ENCODE assay signal across 33 cellular contexts in the genomic region with DNA sequence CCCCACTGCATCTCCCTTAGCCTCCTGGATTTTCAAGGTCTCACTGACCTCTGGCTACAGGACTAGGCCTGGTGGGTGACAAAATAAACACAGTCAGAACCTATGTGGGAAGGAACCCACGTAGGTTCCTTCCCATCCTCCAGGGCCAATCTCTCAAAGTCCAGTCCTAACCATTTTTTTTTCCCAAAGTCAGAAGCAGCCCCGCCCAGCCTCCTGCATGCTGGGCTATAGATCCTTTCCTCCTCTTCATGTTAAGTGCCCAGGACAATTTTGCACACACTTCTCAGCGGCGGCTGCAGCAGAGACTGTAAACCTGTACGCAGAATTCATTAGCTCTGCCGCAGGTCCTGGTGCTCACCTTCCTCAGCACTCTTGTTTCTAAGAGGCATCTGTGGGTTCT.
"Had no signal": no experiment of that assay in that cellular context is flagged by ENCODE, and none has a peak within 500 bp of the region (broad histone marks: within the 10 kb centered on the region; RNA-seq: fewer than 3 reads in every experiment).

No MANE protein-coding gene starts in this region.

- DNase-seq: activated B cell treated with CpG ODN at 0.5 μM for 24 hours; activated CD4-positive, alpha-beta memory T cell treated with anti-CD3 and anti-CD28 coated beads, Interleukin-2, amount 10 ng/mL, durations not matched to agents 7 days and 5 days; activated CD4-positive, alpha-beta T cell treated with anti-CD3 and anti-CD28 coated beads for 36 hours; activated CD4-positive, alpha-beta T cell treated with anti-CD3 and anti-CD28 coated beads, Interleukin-2, amount 10 ng/mL, durations not matched to agents 7 days and 5 days; activated CD4-positive, alpha-beta T cell treated with anti-CD3 and anti-CD28 coated beads, Interleukin-2, amount 50 U/mL, for 4 hours; activated CD8-positive, alpha-beta memory T cell treated with anti-CD3 and anti-CD28 coated beads, Interleukin-2, amount 50 U/mL, for 48 hours; activated effector memory CD4-positive, alpha-beta T cell treated with Interleukin-2 at 50 U/mL for 16 hours; activated gamma-delta T cell treated with Interleukin-2 at 50 U/mL for 16 hours; activated naive CD4-positive, alpha-beta T cell treated with anti-CD3 and anti-CD28 coated beads for 36 hours; activated naive CD8-positive, alpha-beta T cell treated with anti-CD3 and anti-CD28 coated beads for 36 hours; activated naive CD8-positive, alpha-beta T cell treated with anti-CD3 and anti-CD28 coated beads, Interleukin-2, amount 50 U/mL, for 24 hours; activated T-cell treated with anti-CD3 and anti-CD28 coated beads for 4 hours; activated T-cell treated with anti-CD3 and anti-CD28 coated beads, Interleukin-2, amount 50 U/mL, for 24 hours; activated T-cell treated with anti-CD3 and anti-CD28 coated beads, Interleukin-2, amount 50 U/mL, for 72 hours; adrenal gland; amygdala; aorta; body of pancreas; caudate nucleus; cortex of kidney; dermis blood vessel endothelial cell; effector CD4-positive, alpha-beta T cell; esophagus squamous epithelium; foreskin melanocyte; heart right ventricle; T-helper 1 cell; T-helper 17 cell; T1000; WERI-Rb-1 had no signal

- H3K4me3 Mint-ChIP-seq: activated B cell treated with CpG ODN at 0.5 μM for 24 hours; activated CD4-positive, alpha-beta memory T cell treated with anti-CD3 and anti-CD28 coated beads, Interleukin-2, amount 10 ng/mL, durations not matched to agents 7 days and 5 days; activated CD4-positive, alpha-beta T cell treated with anti-CD3 and anti-CD28 coated beads for 36 hours; activated CD4-positive, alpha-beta T cell treated with anti-CD3 and anti-CD28 coated beads, Interleukin-2, amount 10 ng/mL, durations not matched to agents 7 days and 5 days; activated naive CD4-positive, alpha-beta T cell treated with anti-CD3 and anti-CD28 coated beads for 36 hours; activated naive CD4-positive, alpha-beta T cell treated with anti-CD3 and anti-CD28 coated beads, Interleukin-2, amount 50 U/mL, for 24 hours; activated naive CD8-positive, alpha-beta T cell treated with anti-CD3 and anti-CD28 coated beads for 36 hours; activated naive CD8-positive, alpha-beta T cell treated with anti-CD3 and anti-CD28 coated beads, Interleukin-2, amount 50 U/mL, for 24 hours; activated T-cell treated with anti-CD3 and anti-CD28 coated beads, Interleukin-2, amount 50 U/mL, for 24 hours; activated T-cell treated with anti-CD3 and anti-CD28 coated beads, Interleukin-2, amount 50 U/mL, for 72 hours; T-helper 17 cell; T-helper 2 cell treated with Interferon-gamma antibody and Interleukin-4, amounts not matched to agents 5 μg/mL and 100 μg/mL, for 36 hours had no signal

- H3K36me3 Mint-ChIP-seq: activated naive CD4-positive, alpha-beta T cell treated with anti-CD3 and anti-CD28 coated beads, Interleukin-2, amount 50 U/mL, for 24 hours; activated naive CD8-positive, alpha-beta T cell treated with anti-CD3 and anti-CD28 coated beads for 36 hours had no signal

- H3K4me1 Mint-ChIP-seq: activated B cell treated with CpG ODN at 0.5 μM for 24 hours; activated CD4-positive, alpha-beta memory T cell treated with anti-CD3 and anti-CD28 coated beads, Interleukin-2, amount 10 ng/mL, durations not matched to agents 7 days and 5 days; activated CD4-positive, alpha-beta T cell treated with anti-CD3 and anti-CD28 coated beads for 36 hours; activated CD4-positive, alpha-beta T cell treated with anti-CD3 and anti-CD28 coated beads, Interleukin-2, amount 10 ng/mL, durations not matched to agents 7 days and 5 days; activated naive CD4-positive, alpha-beta T cell treated with anti-CD3 and anti-CD28 coated beads, Interleukin-2, amount 50 U/mL, for 24 hours; activated naive CD8-positive, alpha-beta T cell treated with anti-CD3 and anti-CD28 coated beads for 36 hours; activated naive CD8-positive, alpha-beta T cell treated with anti-CD3 and anti-CD28 coated beads, Interleukin-2, amount 50 U/mL, for 24 hours; T-helper 17 cell had no signal

- H3K9me3 Mint-ChIP-seq: activated CD4-positive, alpha-beta memory T cell treated with anti-CD3 and anti-CD28 coated beads, Interleukin-2, amount 10 ng/mL, durations not matched to agents 7 days and 5 days; activated CD4-positive, alpha-beta T cell treated with anti-CD3 and anti-CD28 coated beads, Interleukin-2, amount 10 ng/mL, durations not matched to agents 7 days and 5 days; activated naive CD4-positive, alpha-beta T cell treated with anti-CD3 and anti-CD28 coated beads for 36 hours; activated naive CD4-positive, alpha-beta T cell treated with anti-CD3 and anti-CD28 coated beads, Interleukin-2, amount 50 U/mL, for 24 hours; activated naive CD8-positive, alpha-beta T cell treated with anti-CD3 and anti-CD28 coated beads for 36 hours; activated naive CD8-positive, alpha-beta T cell treated with anti-CD3 and anti-CD28 coated beads, Interleukin-2, amount 50 U/mL, for 24 hours; activated T-cell treated with anti-CD3 and anti-CD28 coated beads, Interleukin-2, amount 50 U/mL, for 24 hours; activated T-cell treated with anti-CD3 and anti-CD28 coated beads, Interleukin-2, amount 50 U/mL, for 72 hours; T-helper 2 cell treated with Interferon-gamma antibody and Interleukin-4, amounts not matched to agents 5 μg/mL and 100 μg/mL, for 36 hours had no signal

- H3K27ac Mint-ChIP-seq: activated B cell treated with CpG ODN at 0.5 μM for 24 hours; activated CD4-positive, alpha-beta memory T cell treated with anti-CD3 and anti-CD28 coated beads, Interleukin-2, amount 10 ng/mL, durations not matched to agents 7 days and 5 days; activated CD4-positive, alpha-beta T cell treated with anti-CD3 and anti-CD28 coated beads for 36 hours; activated CD4-positive, alpha-beta T cell treated with anti-CD3 and anti-CD28 coated beads, Interleukin-2, amount 10 ng/mL, durations not matched to agents 7 days and 5 days; activated naive CD4-positive, alpha-beta T cell treated with anti-CD3 and anti-CD28 coated beads for 36 hours; activated naive CD4-positive, alpha-beta T cell treated with anti-CD3 and anti-CD28 coated beads, Interleukin-2, amount 50 U/mL, for 24 hours; activated naive CD8-positive, alpha-beta T cell treated with anti-CD3 and anti-CD28 coated beads for 36 hours; activated naive CD8-positive, alpha-beta T cell treated with anti-CD3 and anti-CD28 coated beads, Interleukin-2, amount 50 U/mL, for 24 hours; activated T-cell treated with anti-CD3 and anti-CD28 coated beads, Interleukin-2, amount 50 U/mL, for 24 hours; activated T-cell treated with anti-CD3 and anti-CD28 coated beads, Interleukin-2, amount 50 U/mL, for 72 hours; T-helper 17 cell; T-helper 2 cell treated with Interferon-gamma antibody and Interleukin-4, amounts not matched to agents 5 μg/mL and 100 μg/mL, for 36 hours had no signal

- H3K27me3 Mint-ChIP-seq: activated B cell treated with CpG ODN at 0.5 μM for 24 hours; activated CD4-positive, alpha-beta memory T cell treated with anti-CD3 and anti-CD28 coated beads, Interleukin-2, amount 10 ng/mL, durations not matched to agents 7 days and 5 days; activated CD4-positive, alpha-beta T cell treated with anti-CD3 and anti-CD28 coated beads for 36 hours; activated CD4-positive, alpha-beta T cell treated with anti-CD3 and anti-CD28 coated beads, Interleukin-2, amount 10 ng/mL, durations not matched to agents 7 days and 5 days; activated naive CD8-positive, alpha-beta T cell treated with anti-CD3 and anti-CD28 coated beads, Interleukin-2, amount 50 U/mL, for 24 hours had no signal

- ATAC-seq: activated CD4-positive, alpha-beta T cell treated with anti-CD3 and anti-CD28 coated beads for 36 hours; activated CD4-positive, CD25-positive, alpha-beta regulatory T cell treated with anti-CD3 and anti-CD28 coated beads, Interleukin-2, amount 50 U/mL, for 24 hours; activated naive CD8-positive, alpha-beta T cell treated with anti-CD3 and anti-CD28 coated beads, Interleukin-2, amount 50 U/mL, for 24 hours; activated T-cell treated with anti-CD3 and anti-CD28 coated beads, Interleukin-2, amount 50 U/mL, for 72 hours; body of pancreas; gastroesophageal sphincter; heart right ventricle; T-helper 17 cell had no signal
